ENCODE assay signal across 14 cellular contexts in the genomic region with DNA sequence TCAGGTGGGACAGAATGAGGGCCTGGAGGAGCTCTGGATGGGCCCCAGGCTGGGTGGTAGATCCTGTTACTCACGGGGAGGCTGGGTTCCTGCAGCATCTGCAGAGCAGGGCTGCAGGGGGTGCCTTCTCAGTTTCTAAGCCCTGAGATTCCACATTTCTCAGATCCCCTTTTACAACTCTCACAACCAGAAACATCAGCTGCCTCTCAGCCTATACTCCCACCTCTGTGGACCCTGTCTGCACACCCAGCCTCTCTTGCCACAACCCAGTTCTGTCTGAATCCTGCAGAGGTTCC. TPM values are rescaled to one million over a fixed set of nuclear protein-coding genes. Genes with fewer than 3 reads are reported as not detected.
A peak's percentile ranks its signal among the peaks of the same experiment; 100 is the strongest.
DNase-seq lines count a peak whose midpoint lies in the region; ATAC-seq and TF ChIP-seq lines count a peak whose summit lies in the region.
"Had no signal": no experiment of that assay in that cellular context is flagged by ENCODE, and none has a peak within 500 bp of the region (broad histone marks: within the 10 kb centered on the region; RNA-seq: fewer than 3 reads in every experiment).

No MANE protein-coding gene starts in this region.

- peaks cover 8% of the 10 kb centered on the region for H3K4me1 ChIP-seq in HEK293 (ENCODE audit: control insufficient read depth, insufficient read depth, low read length)
- H3K4me1 ChIP-seq: lower lobe of right lung had no signal

- H3K9me3 Mint-ChIP-seq in type B pancreatic cell: peaks cover 7% of the 10 kb centered on the region
- H3K9me3 Mint-ChIP-seq: activated B cell treated with CpG ODN at 0.5 μM for 24 hours; CD4-positive, CD25-positive, alpha-beta regulatory T cell had no signal

- POLR2A ChIA-PET in HEK293 (lab: Yijun Ruan, JAX): no interaction called here

- H3K4me3 ChIP-seq in HEK293 (ENCODE audit: low read depth, low read length): no peak overlapping the region
- H3K4me3 ChIP-seq: esophagus muscularis mucosa, lower lobe of right lung, skin epidermis had no signal

- no peaks in the 10 kb centered on the region for H3K36me3 ChIP-seq in HEK293 (ENCODE audit: control insufficient read depth in 2 of 2, insufficient read depth in 1 of 2, low read length in 2 of 2)
- H3K36me3 ChIP-seq: esophagus muscularis mucosa, lower lobe of right lung had no signal

- no peaks in the 10 kb centered on the region for H3K27me3 Mint-ChIP-seq in type B pancreatic cell
- H3K27me3 Mint-ChIP-seq: activated B cell treated with CpG ODN at 0.5 μM for 24 hours had no signal

- H3K4me3 Mint-ChIP-seq in type B pancreatic cell: no peak overlapping the region
- H3K4me3 Mint-ChIP-seq: activated B cell treated with CpG ODN at 0.5 μM for 24 hours; CD4-positive, CD25-positive, alpha-beta regulatory T cell had no signal

- no peak overlapping the region for H3K27ac ChIP-seq in HEK293 (ENCODE audit: extremely low read depth, low read depth, low read length)
- H3K27ac ChIP-seq in substantia nigra (ENCODE audit: low read depth, low read length, poor library complexity, severe bottlenecking): peak overlapping the region; percentile 91
- H3K27ac ChIP-seq: esophagus muscularis mucosa, lower lobe of right lung, skin epidermis had no signal

- H3K36me3 Mint-ChIP-seq in type B pancreatic cell: no peaks in the 10 kb centered on the region
- H3K36me3 Mint-ChIP-seq: CD4-positive, CD25-positive, alpha-beta regulatory T cell had no signal

- peaks cover 24% of the 10 kb centered on the region for H3K4me1 Mint-ChIP-seq in type B pancreatic cell (ENCODE audit: unreplicated experiment)

- ATAC-seq in GM19324 (IDR thresholded peaks at IDR 0.05; ENCODE audit: low FRiP score, unreplicated experiment): peak; percentile 69
- peak; percentile 44 for ATAC-seq in HG03521 (IDR thresholded peaks at IDR 0.05; ENCODE audit: unreplicated experiment)
- ATAC-seq: lower lobe of right lung had no signal

- H3K9me3 ChIP-seq in HEK293 (ENCODE audit: control insufficient read depth, insufficient read depth, low read depth, low read length): no peaks in the 10 kb centered on the region
- H3K9me3 ChIP-seq: esophagus muscularis mucosa, lower lobe of right lung had no signal

- DNase-seq in substantia nigra (lab: John Stamatoyannopoulos, UW): no peak
- no peak for DNase-seq in type B pancreatic cell (ENCODE audit: extremely low spot score, unreplicated experiment)
- DNase-seq in activated CD8-positive, alpha-beta memory T cell treated with anti-CD3 and anti-CD28 coated beads, Interleukin-2, amount 50 U/mL, for 4 hours: no peak
- DNase-seq in NCI-H1092 (lab: John Stamatoyannopoulos, UW): no peak
- DNase-seq: activated B cell treated with CpG ODN at 0.5 μM for 24 hours; CD4-positive, CD25-positive, alpha-beta regulatory T cell; lower lobe of right lung; NCI-H2029 treated with DMSO at 0.1 percent for 48 hours; NK-92 treated with Interleukin-12 subunit alpha and Interleukin-12 subunit beta, amount 100 ng/mL, for 24 hours had no signal

- no peak for TF ChIP-seq CTCF in HEK293 (tag by site-specific recombination; IDR thresholded peaks at IDR 0.05)
- no peak for TF ChIP-seq CTCF in type B pancreatic cell (conservative IDR thresholded peaks at IDR 0.05)

- CTCF ChIA-PET in HEK293 (lab: Yijun Ruan, JAX): interaction anchor here (1.2 to 1.7 kb wide), 2 partner anchors 33 to 47 kb away, joined by 3 to 4 read pairs; no protein-coding TSS in a partner anchor

- no peak overlapping the region for H3K27ac Mint-ChIP-seq in type B pancreatic cell
- H3K27ac Mint-ChIP-seq: activated B cell treated with CpG ODN at 0.5 μM for 24 hours; CD4-positive, CD25-positive, alpha-beta regulatory T cell had no signal

TF ChIP-seq in HEK293, 187 proteins besides CTCF, POLR2A, EP300 and RAD21:
- peak; percentile 51; the same call in 1 of the 2 replicates for TF ChIP-seq GLIS1 (tag by site-specific recombination; IDR thresholded peaks at IDR 0.05)
- no peak for TF ChIP-seq SP3 (tag by site-specific recombination; IDR thresholded peaks at IDR 0.05)

RNA-seq across cellular contexts. Expression of a gene that starts 56.8 kb away (rescaled TPM):
- 15.2 and 23.4 TPM in 2 replicates for total RNA-seq in type B pancreatic cell (ENCODE audit: low replicate concordance)
- total RNA-seq: esophagus muscularis mucosa had no signal
